Comparison of ENCODE assay signal across 35 cellular contexts in genomic region chr1:197395209-197395608, GRCh38.
"Had no signal": no experiment of that assay in that cellular context is flagged by ENCODE, and none has a peak within 500 bp of the region (broad histone marks: within the 10 kb centered on the region; RNA-seq: fewer than 3 reads in every experiment).

No MANE protein-coding gene starts in this region.

- H3K27me3 ChIP-seq: adrenal gland, body of pancreas had no signal

- H3K36me3 ChIP-seq: adrenal gland, cardiac muscle cell, WERI-Rb-1 had no signal

- H3K4me1 ChIP-seq: adrenal gland, body of pancreas had no signal

- FAIRE-seq: astrocyte, bronchial epithelial cell had no signal

- H3K9me3 ChIP-seq: adrenal gland, body of pancreas had no signal

- H3K27ac ChIP-seq: adrenal gland, body of pancreas, cardiac muscle cell, WERI-Rb-1 had no signal

- DNase-seq: activated CD4-positive, alpha-beta memory T cell treated with anti-CD3 and anti-CD28 coated beads, Interleukin-2, amount 10 ng/mL, durations not matched to agents 7 days and 5 days; activated CD4-positive, alpha-beta T cell treated with anti-CD3 and anti-CD28 coated beads for 1 hour; activated CD4-positive, alpha-beta T cell treated with anti-CD3 and anti-CD28 coated beads for 36 hours; activated CD4-positive, alpha-beta T cell treated with anti-CD3 and anti-CD28 coated beads for 48 hours; activated CD4-positive, alpha-beta T cell treated with anti-CD3 and anti-CD28 coated beads, Interleukin-2, amount 10 ng/mL, durations not matched to agents 7 days and 5 days; activated CD4-positive, alpha-beta T cell treated with anti-CD3 and anti-CD28 coated beads, Interleukin-2, amount 50 U/mL, for 48 hours; activated CD4-positive, CD25-positive, alpha-beta regulatory T cell; activated CD8-positive, alpha-beta memory T cell treated with anti-CD3 and anti-CD28 coated beads for 24 hours; activated CD8-positive, alpha-beta memory T cell treated with anti-CD3 and anti-CD28 coated beads, Interleukin-2, amount 10 ng/mL, durations not matched to agents 7 days and 5 days; activated CD8-positive, alpha-beta memory T cell treated with anti-CD3 and anti-CD28 coated beads, Interleukin-2, amount 50 U/mL, for 48 hours; activated CD8-positive, alpha-beta T cell treated with anti-CD3 and anti-CD28 coated beads, Interleukin-2, amount 10 ng/mL, durations not matched to agents 7 days and 5 days; activated effector memory CD4-positive, alpha-beta T cell treated with anti-CD3 and anti-CD28 coated beads, Interleukin-2, amount 50 U/mL, for 16 hours; activated gamma-delta T cell treated with Interleukin-2 at 50 U/mL for 16 hours; activated naive CD4-positive, alpha-beta T cell; activated naive CD4-positive, alpha-beta T cell treated with anti-CD3 and anti-CD28 coated beads for 36 hours; activated naive CD4-positive, alpha-beta T cell treated with anti-CD3 and anti-CD28 coated beads, Interleukin-2, amount 50 U/mL, for 16 hours; activated naive CD8-positive, alpha-beta T cell treated with anti-CD3 and anti-CD28 coated beads for 36 hours; activated T-cell treated with anti-CD3 and anti-CD28 coated beads, Interleukin-2, amount 50 U/mL, for 24 hours; activated T-cell treated with anti-CD3 and anti-CD28 coated beads, Interleukin-2, amount 50 U/mL, for 48 hours; adrenal gland; amniotic stem cell; aorta; body of pancreas; central memory CD4-positive, alpha-beta T cell; T-helper 1 cell; T-helper 2 cell; T-helper 9 cell; WERI-Rb-1 had no signal

- H3K4me3 ChIP-seq: adrenal gland, body of pancreas, cardiac muscle cell had no signal

- ATAC-seq: activated CD4-positive, alpha-beta T cell treated with anti-CD3 and anti-CD28 coated beads for 36 hours; activated CD4-positive, CD25-positive, alpha-beta regulatory T cell treated with anti-CD3 and anti-CD28 coated beads, Interleukin-2, amount 50 U/mL, for 24 hours; activated CD8-positive, alpha-beta memory T cell treated with anti-CD3 and anti-CD28 coated beads, Interleukin-2, amount 10 ng/mL, durations not matched to agents 7 days and 5 days; activated CD8-positive, alpha-beta T cell treated with anti-CD3 and anti-CD28 coated beads, Interleukin-2, amount 10 ng/mL, durations not matched to agents 7 days and 5 days; activated naive CD4-positive, alpha-beta T cell treated with anti-CD3 and anti-CD28 coated beads, Interleukin-2, amount 50 U/mL, for 72 hours; activated T-helper 17 cell treated with anti-CD3 and anti-CD28 coated beads, Interleukin-2, amount 50 U/mL, for 72 hours; body of pancreas; WTC11 had no signal
